ENCODE assay signal across 9 cellular contexts in genomic region chr10:32139223-32140073, GRCh38.
DNase-seq lines count a peak whose midpoint lies in the region; ATAC-seq, FAIRE-seq and TF ChIP-seq lines count a peak whose summit lies in the region.
"Had no signal": no experiment of that assay in that cellular context is flagged by ENCODE, and none has a peak within 500 bp of the region (broad histone marks: within the 10 kb centered on the region; RNA-seq: fewer than 3 reads in every experiment).

No MANE protein-coding gene starts in this region.

- H3K4me1 ChIP-seq in endothelial cell of umbilical vein (ENCODE audit: control insufficient read depth, extremely low read depth, insufficient read depth, low read length), result peaks cover 24% of the 10 kb centered on the region
- peaks cover 22% of the 10 kb centered on the region for H3K4me1 ChIP-seq in vagina

- BruUV-seq in endothelial cell of umbilical vein (replicated peaks; lab: Mats Ljungman, UMichigan), result TSS peak; percentile 90

- peak; percentile 97 for FAIRE-seq in endothelial cell of umbilical vein (lab: Jason Lieb, UNC)

- no peaks in the 10 kb centered on the region for H3K79me2 ChIP-seq in endothelial cell of umbilical vein (ENCODE audit: control insufficient read depth, insufficient read depth, low read length)

- dilution Hi-C loops in endothelial cell of umbilical vein (cut with MboI; ENCODE audit: extremely low pct_ligation_motif_present, low sequenced_read_pairs), result no loop called here

- H3K27ac ChIP-seq in endothelial cell of umbilical vein (ENCODE audit: insufficient read depth, low read depth, low read length) (peak overlapping the region; percentile 67), vagina (peak overlapping the region; percentile 61)

- no peaks in the 10 kb centered on the region for H4K20me1 ChIP-seq in endothelial cell of umbilical vein (replicated peaks; ENCODE audit: control insufficient read depth, extremely low read depth, insufficient read depth, low read length)

- peak overlapping the region; percentile 68 for H2AFZ ChIP-seq in endothelial cell of umbilical vein (ENCODE audit: low read depth, low read length)

- ATAC-seq in GM19467 (IDR thresholded peaks at IDR 0.05; ENCODE audit: unreplicated experiment), result no peak
- ATAC-seq: CD8-positive, alpha-beta T cell had no signal

- intact Hi-C loops in activated CD4-positive, alpha-beta T cell treated with anti-CD3 and anti-CD28 coated beads, Interleukin-2, amount 10 ng/mL, durations not matched to agents 24 days and 14 days (cut with micrococcal nuclease), result no loop called here
- intact Hi-C loops in endothelial cell of umbilical vein (cut with micrococcal nuclease) (loop anchor here (1.0 to 10.0 kb wide), 3 partner anchors 10 to 1225 kb away; no protein-coding TSS in a partner anchor), vagina (cut with DNase I) (no loop called here)

- no peaks in the 10 kb centered on the region for H3K27me3 Mint-ChIP-seq in activated CD4-positive, alpha-beta T cell treated with anti-CD3 and anti-CD28 coated beads, Interleukin-2, amount 10 ng/mL, durations not matched to agents 24 days and 14 days

- peaks cover 6% of the 10 kb centered on the region for H3K4me1 Mint-ChIP-seq in activated CD4-positive, alpha-beta T cell treated with anti-CD3 and anti-CD28 coated beads, Interleukin-2, amount 10 ng/mL, durations not matched to agents 24 days and 14 days

- CTCF ChIA-PET in endothelial cell of umbilical vein (lab: Charles Lee), result interaction anchor here (0.9 to 3.4 kb wide), 8 partner anchors 10 to 71 kb away, joined by 3 to 17 read pairs (median 4); no protein-coding TSS in a partner anchor

- H3K27me3 ChIP-seq in endothelial cell of umbilical vein (ENCODE audit: control insufficient read depth in 2 of 2, insufficient read depth in 2 of 2, low read length in 2 of 2), result no peaks in the 10 kb centered on the region
- H3K27me3 ChIP-seq in vagina, result no peaks in the 10 kb centered on the region

- peak overlapping the region; percentile 3 for H3K4me3 Mint-ChIP-seq in activated CD4-positive, alpha-beta T cell treated with anti-CD3 and anti-CD28 coated beads, Interleukin-2, amount 10 ng/mL, durations not matched to agents 24 days and 14 days
- H3K4me3 Mint-ChIP-seq: CD8-positive, alpha-beta T cell had no signal

- POLR2A ChIA-PET in endothelial cell of umbilical vein (lab: Charles Lee), result interaction anchor here (0.6 to 0.7 kb wide), 2 partner anchors 9 to 11 kb away, joined by 3 read pairs; no protein-coding TSS in a partner anchor

- H3K4me2 ChIP-seq in endothelial cell of umbilical vein (ENCODE audit: insufficient read depth, low read length), result peak overlapping the region; percentile 37

- no peak overlapping the region for H3K9ac ChIP-seq in endothelial cell of umbilical vein (replicated peaks; ENCODE audit: extremely low read depth, insufficient read depth, low read length)

- DNase-seq in activated CD4-positive, alpha-beta T cell treated with anti-CD3 and anti-CD28 coated beads, Interleukin-2, amount 10 ng/mL, durations not matched to agents 24 days and 14 days, result peak; percentile 77
- no peak for DNase-seq in activated CD4-positive, alpha-beta T cell treated with anti-CD3 and anti-CD28 coated beads for 1 hour
- DNase-seq in RPMI7951 (ENCODE audit: low read depth), result peak; percentile 96
- DNase-seq in endothelial cell of umbilical vein (ENCODE audit: low read depth, low spot score), result peak; percentile 94
- peak; percentile 69 for DNase-seq in medulla oblongata (ENCODE audit: extremely low spot score)
- peak in 1 of 2 donors; percentile 95 for DNase-seq in vagina (ENCODE audit: extremely low spot score in 2 of 2)
- DNase-seq in NCI-H1694 treated with DMSO at 0.1 percent for 48 hours (lab: John Stamatoyannopoulos, UW), result no peak

- no peaks in the 10 kb centered on the region for H3K9me3 ChIP-seq in endothelial cell of umbilical vein (replicated peaks; ENCODE audit: control insufficient read depth, insufficient read depth, low read length)
- no peaks in the 10 kb centered on the region for H3K9me3 ChIP-seq in vagina

- TF ChIP-seq POLR2A in endothelial cell of umbilical vein (IDR thresholded peaks at IDR 0.05; ENCODE audit: low read depth, low read length), result no peak
- TF ChIP-seq POLR2A in vagina (IDR thresholded peaks at IDR 0.05), result no peak

- no peaks in the 10 kb centered on the region for H3K9me1 ChIP-seq in endothelial cell of umbilical vein (replicated peaks; ENCODE audit: control insufficient read depth, extremely low read depth, insufficient read depth, low read length)

- no peak overlapping the region for H3K4me3 ChIP-seq in endothelial cell of umbilical vein (replicated peaks in 1 of 3; ENCODE audit: insufficient read depth in 1 of 3, low read depth in 1 of 3, low read length in 3 of 3)
- H3K4me3 ChIP-seq in vagina, result no peak overlapping the region

- no peaks in the 10 kb centered on the region for H3K36me3 Mint-ChIP-seq in activated CD4-positive, alpha-beta T cell treated with anti-CD3 and anti-CD28 coated beads, Interleukin-2, amount 10 ng/mL, durations not matched to agents 24 days and 14 days (ENCODE audit: low read depth)
- H3K36me3 Mint-ChIP-seq: CD8-positive, alpha-beta T cell had no signal

- TF ChIP-seq CTCF in endothelial cell of umbilical vein (IDR thresholded peaks at IDR 0.05; ENCODE audit: extremely low read depth in 1 of 2, insufficient read depth in 1 of 2, low read depth in 1 of 2, low read length in 2 of 2), result peak in 1 of 2 donors; percentile 15
- TF ChIP-seq CTCF in vagina (IDR thresholded peaks at IDR 0.05), result no peak

- H3K27ac Mint-ChIP-seq in activated CD4-positive, alpha-beta T cell treated with anti-CD3 and anti-CD28 coated beads, Interleukin-2, amount 10 ng/mL, durations not matched to agents 24 days and 14 days, result peak overlapping the region; percentile 9
- H3K27ac Mint-ChIP-seq: CD8-positive, alpha-beta T cell had no signal

- H3K36me3 ChIP-seq in endothelial cell of umbilical vein (ENCODE audit: control insufficient read depth in 2 of 2, extremely low read depth in 1 of 2, insufficient read depth in 2 of 2, low read length in 2 of 2) (no peaks in the 10 kb centered on the region), vagina (no peaks in the 10 kb centered on the region)

- H3K9me3 Mint-ChIP-seq in activated CD4-positive, alpha-beta T cell treated with anti-CD3 and anti-CD28 coated beads, Interleukin-2, amount 10 ng/mL, durations not matched to agents 24 days and 14 days, result no peaks in the 10 kb centered on the region
- H3K9me3 Mint-ChIP-seq: CD8-positive, alpha-beta T cell had no signal

TF ChIP-seq in endothelial cell of umbilical vein, 7 proteins besides CTCF, POLR2A, EP300 and RAD21:
- TF ChIP-seq MAX (IDR thresholded peaks at IDR 0.05; ENCODE audit: insufficient read depth, insufficient read length) (no peak), FOS (IDR thresholded peaks at IDR 0.05; ENCODE audit: borderline replicate concordance, insufficient read depth, low read length) (peak; percentile 97), MYC (IDR thresholded peaks at IDR 0.05; ENCODE audit: low read depth, low read length) (peak; percentile 61), EZH2 (IDR thresholded peaks at IDR 0.05; ENCODE audit: borderline replicate concordance, low read depth, low read length, severe bottlenecking) (no peak), GATA2 (IDR thresholded peaks at IDR 0.05; ENCODE audit: insufficient read depth, insufficient read length, low read depth, low read length) (peak; percentile 18), POLR2AphosphoS5 (IDR thresholded peaks at IDR 0.05; ENCODE audit: insufficient read depth, low read depth, low read length) (peak; percentile 72), JUN (IDR thresholded peaks at IDR 0.05; ENCODE audit: borderline replicate concordance, insufficient read depth, insufficient read length, low read depth) (peak; percentile 87)
TF ChIP-seq in endothelial cell of umbilical vein: peak in this region for 5.

Comparison
In these comparisons a context has a peak if more than half of its experiments do, and no peak if none do; other contexts are left out.
1. DNase-seq: peak in activated CD4-positive, alpha-beta T cell treated with anti-CD3 and anti-CD28 coated beads, Interleukin-2, amount 10 ng/mL, durations not matched to agents 24 days and 14 days (single experiment), RPMI7951 (single experiment), endothelial cell of umbilical vein (single experiment) and medulla oblongata (single experiment); none in activated CD4-positive, alpha-beta T cell treated with anti-CD3 and anti-CD28 coated beads for 1 hour (single experiment) and NCI-H1694 treated with DMSO at 0.1 percent for 48 hours (single experiment).